ENCODE assay signal across 18 cellular contexts in the genomic region with DNA sequence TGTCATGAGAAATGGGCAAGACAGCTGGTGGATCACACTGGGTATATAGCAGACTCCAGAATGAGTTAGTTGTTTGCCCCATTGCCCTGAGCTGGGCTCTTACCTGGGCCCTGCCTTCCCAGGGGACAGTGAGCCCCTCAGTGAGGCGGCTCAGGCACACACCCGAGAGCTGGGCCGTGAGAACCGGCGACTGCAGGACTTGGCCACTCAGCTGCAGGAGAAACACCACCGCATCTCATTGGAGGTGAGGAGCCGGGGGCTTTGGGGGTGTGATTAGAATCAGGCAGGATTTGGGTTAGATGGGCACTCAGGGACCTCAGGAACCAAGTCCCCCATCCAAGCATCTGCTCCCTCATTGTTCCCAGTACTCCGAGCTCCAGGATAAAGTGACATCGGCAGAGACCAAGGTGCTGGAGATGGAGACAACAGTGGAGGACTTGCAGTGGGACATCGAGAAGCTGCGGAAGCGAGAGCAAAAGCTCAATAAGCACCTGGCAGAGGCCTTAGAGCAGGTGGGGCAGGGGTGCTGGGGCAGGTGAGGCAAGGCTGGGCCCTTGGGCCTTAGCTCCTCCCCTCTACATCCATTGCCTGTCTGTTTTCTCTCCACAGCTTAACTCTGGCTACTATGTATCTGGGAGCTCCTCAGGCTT. TPM values are rescaled to one million over a fixed set of nuclear protein-coding genes. Genes with fewer than 3 reads are reported as not detected.
DNase-seq lines count a peak whose midpoint lies in the region; ATAC-seq and TF ChIP-seq lines count a peak whose summit lies in the region.
"Had no signal": no experiment of that assay in that cellular context is flagged by ENCODE, and none has a peak within 500 bp of the region (broad histone marks: within the 10 kb centered on the region; RNA-seq: fewer than 3 reads in every experiment).

No MANE protein-coding gene starts in this region.

- no peak overlapping the region for H3K4me2 ChIP-seq in osteoblast (ENCODE audit: insufficient read depth, low read length)
- H3K4me2 ChIP-seq: GM23338 had no signal

- H3K27me3 Mint-ChIP-seq in activated T-cell treated with anti-CD3 and anti-CD28 coated beads, Interleukin-2, amount 50 U/mL, for 24 hours = no peaks in the 10 kb centered on the region
- no peaks in the 10 kb centered on the region for H3K27me3 Mint-ChIP-seq in activated T-cell treated with anti-CD3 and anti-CD28 coated beads, Interleukin-2, amount 50 U/mL, for 72 hours (ENCODE audit: low read depth)
- no peaks in the 10 kb centered on the region for H3K27me3 Mint-ChIP-seq in CD4-positive, alpha-beta T cell

- no peaks in the 10 kb centered on the region for H3K9me3 Mint-ChIP-seq in activated T-cell treated with anti-CD3 and anti-CD28 coated beads, Interleukin-2, amount 50 U/mL, for 24 hours
- no peaks in the 10 kb centered on the region for H3K9me3 Mint-ChIP-seq in activated T-cell treated with anti-CD3 and anti-CD28 coated beads, Interleukin-2, amount 50 U/mL, for 72 hours
- H3K9me3 Mint-ChIP-seq in CD4-positive, alpha-beta T cell = no peaks in the 10 kb centered on the region
- H3K9me3 Mint-ChIP-seq: CD8-positive, alpha-beta T cell; GM23338 had no signal

- no peak for TF ChIP-seq CTCF in CD4-positive, alpha-beta T cell (IDR thresholded peaks at IDR 0.05)
- TF ChIP-seq CTCF in left lung (IDR thresholded peaks at IDR 0.05) (no peak), osteoblast (IDR thresholded peaks at IDR 0.05; ENCODE audit: extremely low read depth, low read depth, low read length) (no peak)

- no peak for DNase-seq in activated T-cell treated with anti-CD3 and anti-CD28 coated beads, Interleukin-2, amount 50 U/mL, for 24 hours
- DNase-seq in activated T-cell treated with anti-CD3 and anti-CD28 coated beads, Interleukin-2, amount 50 U/mL, for 72 hours = no peak
- no peak for DNase-seq in CD4-positive, alpha-beta T cell
- DNase-seq in left lung (peak; percentile 13 to 39), osteoblast (ENCODE audit: insufficient read length, low spot score, missing footprints) (peak; percentile 55), NCI-H345 (lab: John Stamatoyannopoulos, UW) (no peak), NCI-H2196 treated with DMSO at 0.1 percent for 48 hours (lab: John Stamatoyannopoulos, UW; ENCODE audit: unreplicated experiment) (no peak)
- DNase-seq: 8988T; AML-193; C1 segment of cervical spinal cord; CD8-positive, alpha-beta T cell; COR-L47; DMS153; DMS79 treated with DMSO at 0.1 percent for 48 hours; EL; GDM1; H7 had no signal

- H3K36me3 ChIP-seq in left lung = peaks cover 0 to 69% of the 10 kb centered on the region in 2 donors
- peaks cover 67% of the 10 kb centered on the region for H3K36me3 ChIP-seq in osteoblast (ENCODE audit: insufficient read depth, low read length)

- no peak for ATAC-seq in activated T-cell treated with anti-CD3 and anti-CD28 coated beads, Interleukin-2, amount 50 U/mL, for 72 hours (replicated peaks in 1 of 2)
- ATAC-seq in CD4-positive, alpha-beta T cell (ENCODE audit: poor library complexity) = no peak
- ATAC-seq in left lung = no peak
- ATAC-seq: CD8-positive, alpha-beta T cell; GM23338 had no signal

- H3K4me3 Mint-ChIP-seq in activated T-cell treated with anti-CD3 and anti-CD28 coated beads, Interleukin-2, amount 50 U/mL, for 24 hours = no peak overlapping the region
- H3K4me3 Mint-ChIP-seq in activated T-cell treated with anti-CD3 and anti-CD28 coated beads, Interleukin-2, amount 50 U/mL, for 72 hours = no peak overlapping the region
- H3K4me3 Mint-ChIP-seq in CD4-positive, alpha-beta T cell = peak overlapping the region; percentile 9
- H3K4me3 Mint-ChIP-seq: CD8-positive, alpha-beta T cell; GM23338 had no signal

- peaks cover 36% of the 10 kb centered on the region for H3K79me2 ChIP-seq in osteoblast (ENCODE audit: insufficient read depth, low read length)

- peaks cover 32% of the 10 kb centered on the region for H3K4me1 Mint-ChIP-seq in activated T-cell treated with anti-CD3 and anti-CD28 coated beads, Interleukin-2, amount 50 U/mL, for 24 hours (ENCODE audit: low read depth)
- peaks cover 28% of the 10 kb centered on the region for H3K4me1 Mint-ChIP-seq in activated T-cell treated with anti-CD3 and anti-CD28 coated beads, Interleukin-2, amount 50 U/mL, for 72 hours (ENCODE audit: low read depth)
- peaks cover 30% of the 10 kb centered on the region for H3K4me1 Mint-ChIP-seq in CD4-positive, alpha-beta T cell (ENCODE audit: low read depth)

- H3K36me3 Mint-ChIP-seq in activated T-cell treated with anti-CD3 and anti-CD28 coated beads, Interleukin-2, amount 50 U/mL, for 24 hours (ENCODE audit: low read depth) = peaks cover 90% of the 10 kb centered on the region
- peaks cover 7 to 26% of the 10 kb centered on the region in 2 donors for H3K36me3 Mint-ChIP-seq in activated T-cell treated with anti-CD3 and anti-CD28 coated beads, Interleukin-2, amount 50 U/mL, for 72 hours (ENCODE audit: insufficient read depth in 2 of 2)
- H3K36me3 Mint-ChIP-seq in CD4-positive, alpha-beta T cell (ENCODE audit: low read depth) = peaks cover 88% of the 10 kb centered on the region

- intact Hi-C loops in CD4-positive, alpha-beta T cell (cut with DNase I, micrococcal nuclease) = loop anchor here in 1 of 2 experiments (10.0 kb wide), 1 partner anchor 430 kb away; no protein-coding TSS in a partner anchor
- intact Hi-C loops in left lung (cut with DNase I) = no loop called here

- H3K27me3 ChIP-seq in CD4-positive, alpha-beta T cell (ENCODE audit: control insufficient read depth, insufficient read depth, low read length) = no peaks in the 10 kb centered on the region
- no peaks in the 10 kb centered on the region for H3K27me3 ChIP-seq in left lung
- H3K27me3 ChIP-seq in osteoblast (ENCODE audit: insufficient read depth, low read length) = no peaks in the 10 kb centered on the region

- POLR2A ChIA-PET in CD4-positive, alpha-beta T cell (lab: Charles Lee) = interaction anchor here (0.7 to 1.3 kb wide), 2 partner anchors 17 to 50 kb away, joined by 3 to 6 read pairs; a partner anchor contains a TSS

- H3K9me3 ChIP-seq in CD4-positive, alpha-beta T cell (ENCODE audit: control insufficient read depth, low read length) = no peaks in the 10 kb centered on the region
- H3K9me3 ChIP-seq in left lung (no peaks in the 10 kb centered on the region), osteoblast (ENCODE audit: low read depth, low read length) (no peaks in the 10 kb centered on the region)

- H3K4me1 ChIP-seq in left lung (peaks cover 21 to 36% of the 10 kb centered on the region in 2 donors), osteoblast (ENCODE audit: insufficient read depth, low read length) (peaks cover 25% of the 10 kb centered on the region)

- peak overlapping the region; percentile 26 for H3K27ac Mint-ChIP-seq in activated T-cell treated with anti-CD3 and anti-CD28 coated beads, Interleukin-2, amount 50 U/mL, for 24 hours
- H3K27ac Mint-ChIP-seq in activated T-cell treated with anti-CD3 and anti-CD28 coated beads, Interleukin-2, amount 50 U/mL, for 72 hours = no peak overlapping the region
- no peak overlapping the region for H3K27ac Mint-ChIP-seq in CD4-positive, alpha-beta T cell
- H3K27ac Mint-ChIP-seq: CD8-positive, alpha-beta T cell; GM23338 had no signal

- no peak overlapping the region for H2AFZ ChIP-seq in osteoblast (ENCODE audit: low read length)
- H2AFZ ChIP-seq: GM23338 had no signal

- H3K4me3 ChIP-seq in left lung = no peak overlapping the region
- no peak overlapping the region for H3K4me3 ChIP-seq in osteoblast (ENCODE audit: insufficient read depth, low read length)
- H3K4me3 ChIP-seq: GM23338 had no signal

- H3K27ac ChIP-seq in CD4-positive, alpha-beta T cell (ENCODE audit: low read depth, low read length) = no peak overlapping the region
- H3K27ac ChIP-seq in left lung (no peak overlapping the region), osteoblast (ENCODE audit: low read depth, low read length) (no peak overlapping the region)

- CTCF ChIA-PET in CD4-positive, alpha-beta T cell (lab: Charles Lee) = no interaction called here

- peaks cover 23% of the 10 kb centered on the region for H4K20me1 ChIP-seq in osteoblast (ENCODE audit: insufficient read depth, low read length)

RNA-seq across cellular contexts. Expression of a gene that starts 2.8 kb away (rescaled TPM):
- total RNA-seq in activated T-cell treated with anti-CD3 and anti-CD28 coated beads, Interleukin-2, amount 50 U/mL, for 72 hours = 10 to 100 TPM; 60.2 to 63.5 TPM
- total RNA-seq in CD4-positive, alpha-beta T cell = 10 to 100 TPM; 63.0 to 65.2 TPM
- 10 to 100 TPM; 93.4 to 98.7 TPM for total RNA-seq in left lung
- total RNA-seq in osteoblast = 63.1 and 88.3 TPM in 2 replicates

RNA-seq across cellular contexts. Expression of a gene that starts 3.1 kb away (rescaled TPM):
- total RNA-seq in activated T-cell treated with anti-CD3 and anti-CD28 coated beads, Interleukin-2, amount 50 U/mL, for 72 hours = 1 to 10 TPM; 3.2 to 4.7 TPM
- total RNA-seq in CD4-positive, alpha-beta T cell = 1 to 10 TPM; 1.7 to 2.2 TPM
- total RNA-seq in left lung (10 to 100 TPM in 1 of 2 donors, 1 to 10 TPM in 1; 6.6 to 10.9 TPM), osteoblast (2.4 and 2.9 TPM in 2 replicates)

RNA-seq across cellular contexts. Expression of a gene that starts 16.7 kb away (rescaled TPM):
- total RNA-seq in activated T-cell treated with anti-CD3 and anti-CD28 coated beads, Interleukin-2, amount 50 U/mL, for 72 hours = 10 to 100 TPM; 38.0 to 38.5 TPM
- 10 to 100 TPM; 24.8 to 25.2 TPM for total RNA-seq in CD4-positive, alpha-beta T cell
- 10 to 100 TPM; 28.8 to 31.2 TPM for total RNA-seq in left lung
- 20.3 and 25.0 TPM in 2 replicates for total RNA-seq in osteoblast

RNA-seq across cellular contexts. Expression of a gene that starts 22.1 kb away (rescaled TPM):
- total RNA-seq in activated T-cell treated with anti-CD3 and anti-CD28 coated beads, Interleukin-2, amount 50 U/mL, for 72 hours = 1 to 10 TPM; 3.7 TPM
- 1 to 10 TPM; 1.6 to 1.7 TPM for total RNA-seq in CD4-positive, alpha-beta T cell
- total RNA-seq in left lung (10 to 100 TPM; 12.3 to 13.1 TPM), osteoblast (15.3 and 16.3 TPM in 2 replicates)

Comparison
In these comparisons a context has a peak if more than half of its experiments do, and no peak if none do; other contexts are left out.
1. DNase-seq: peak in left lung (2 of 2) and osteoblast (single experiment); none in activated T-cell treated with anti-CD3 and anti-CD28 coated beads, Interleukin-2, amount 50 U/mL, for 24 hours (single experiment), activated T-cell treated with anti-CD3 and anti-CD28 coated beads, Interleukin-2, amount 50 U/mL, for 72 hours (0 of 2), CD4-positive, alpha-beta T cell (0 of 10), NCI-H345 (single experiment) and NCI-H2196 treated with DMSO at 0.1 percent for 48 hours (single experiment).